ENCODE assay signal across 14 cellular contexts in the genomic region with DNA sequence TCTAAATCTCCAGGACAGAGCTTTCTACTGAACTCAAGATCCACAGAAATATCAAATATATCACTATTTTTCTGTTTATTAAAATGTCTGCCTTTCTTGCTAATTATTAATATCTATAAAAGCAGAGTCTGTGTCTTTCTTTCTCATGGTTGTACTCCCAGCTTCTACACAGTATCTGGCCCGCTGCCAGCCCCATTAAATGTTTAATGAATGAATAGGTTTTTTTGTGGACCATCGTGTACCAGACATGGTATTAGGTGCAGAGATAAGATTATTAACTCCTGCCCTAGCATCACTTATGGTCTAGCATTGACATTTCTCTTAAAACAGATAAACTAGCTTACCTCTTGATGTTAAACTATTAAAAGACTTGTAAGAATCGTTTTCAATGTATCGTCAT.
"Had no signal": no experiment of that assay in that cellular context is flagged by ENCODE, and none has a peak within 500 bp of the region (broad histone marks: within the 10 kb centered on the region; RNA-seq: fewer than 3 reads in every experiment).

No MANE protein-coding gene starts in this region.

- H3K4me3 ChIP-seq: gastrocnemius medialis, testis, transverse colon had no signal

- H3K27me3 Mint-ChIP-seq: stimulated activated naive B cell treated with anti-CD40 and anti-IgM and Interleukin-4, amounts not matched to agents 10 μg/mL and 1 μg/mL and 100 μg/mL, for 72 hours; stimulated activated naive CD8-positive, alpha-beta T cell treated with anti-CD3 and anti-CD28 coated beads, Interleukin-15, amount 100 ng/mL, for 72 hours had no signal

- DNase-seq: effector memory CD4-positive, alpha-beta T cell; gastrocnemius medialis; islet precursor cell; natural killer cell; posterior cingulate gyrus; stimulated activated CD4-positive, alpha-beta T cell treated with anti-CD3 and anti-CD28 coated beads, Interleukin-2, amount 100 ng/mL, for 24 hours; stimulated activated CD4-positive, alpha-beta T cell treated with anti-CD3 and anti-CD28 coated beads, Interleukin-4, amount 100 ng/mL, for 4 hours; stimulated activated naive B cell treated with anti-CD40 and anti-IgM and Interleukin-4, amounts not matched to agents 10 μg/mL and 1 μg/mL and 100 μg/mL, for 72 hours; stimulated activated naive CD8-positive, alpha-beta T cell treated with anti-CD3 and anti-CD28 coated beads, Interleukin-15, amount 100 ng/mL, for 72 hours; testis; transverse colon had no signal

- H3K36me3 Mint-ChIP-seq: natural killer cell; stimulated activated naive B cell treated with anti-CD40 and anti-IgM and Interleukin-4, amounts not matched to agents 10 μg/mL and 1 μg/mL and 100 μg/mL, for 72 hours had no signal

- ATAC-seq: esophagus mucosa; gastrocnemius medialis; natural killer cell; sciatic nerve; stimulated activated naive B cell treated with anti-CD40 and anti-IgM and Interleukin-4, amounts not matched to agents 10 μg/mL and 1 μg/mL and 100 μg/mL, for 72 hours; stimulated activated naive CD8-positive, alpha-beta T cell treated with anti-CD3 and anti-CD28 coated beads, Interleukin-15, amount 100 ng/mL, for 72 hours had no signal

- H3K9me3 ChIP-seq: gastrocnemius medialis, testis, transverse colon had no signal

- H3K27ac ChIP-seq: gastrocnemius medialis, testis, transverse colon had no signal

- H3K27ac Mint-ChIP-seq: natural killer cell; stimulated activated naive B cell treated with anti-CD40 and anti-IgM and Interleukin-4, amounts not matched to agents 10 μg/mL and 1 μg/mL and 100 μg/mL, for 72 hours had no signal

- H3K4me1 ChIP-seq: testis had no signal

- H3K27me3 ChIP-seq: gastrocnemius medialis, testis, transverse colon had no signal

- H3K4me3 Mint-ChIP-seq: natural killer cell; neural crest cell; stimulated activated naive B cell treated with anti-CD40 and anti-IgM and Interleukin-4, amounts not matched to agents 10 μg/mL and 1 μg/mL and 100 μg/mL, for 72 hours; stimulated activated naive CD8-positive, alpha-beta T cell treated with anti-CD3 and anti-CD28 coated beads, Interleukin-15, amount 100 ng/mL, for 72 hours had no signal

- H3K36me3 ChIP-seq: gastrocnemius medialis, transverse colon had no signal
